ENCODE assay signal across 9 cellular contexts in genomic region chr16:24700549-24701392, GRCh38. TPM values are rescaled to one million over a fixed set of nuclear protein-coding genes. Genes with fewer than 3 reads are reported as not detected.
DNase-seq lines count a peak whose midpoint lies in the region; ATAC-seq, FAIRE-seq and TF ChIP-seq lines count a peak whose summit lies in the region.
"Had no signal": no experiment of that assay in that cellular context is flagged by ENCODE, and none has a peak within 500 bp of the region (broad histone marks: within the 10 kb centered on the region; RNA-seq: fewer than 3 reads in every experiment).

No MANE protein-coding gene starts in this region.

- peak overlapping the region; percentile 16 for H3K4me2 ChIP-seq in mammary epithelial cell (ENCODE audit: insufficient read depth, low read depth, low read length)

- H3K27ac Mint-ChIP-seq in naive thymus-derived CD4-positive, alpha-beta T cell = no peak overlapping the region
- H3K27ac Mint-ChIP-seq: B cell had no signal

- in situ Hi-C loops in mammary epithelial cell (cut with MboI; ENCODE audit: low sequenced_read_pairs in 2 of 2) = no loop called here

- H3K9me3 Mint-ChIP-seq in naive thymus-derived CD4-positive, alpha-beta T cell = peaks cover 0 to 4% (median 0%) of the 10 kb centered on the region in 11 donors

- H3K36me3 Mint-ChIP-seq in naive thymus-derived CD4-positive, alpha-beta T cell = no peaks in the 10 kb centered on the region

- no peaks in the 10 kb centered on the region for H3K36me3 ChIP-seq in mammary epithelial cell (ENCODE audit: insufficient read depth, low read length)
- H3K36me3 ChIP-seq in tibial nerve = no peaks in the 10 kb centered on the region
- H3K36me3 ChIP-seq in naive thymus-derived CD4-positive, alpha-beta T cell (ENCODE audit: control insufficient read depth in 2 of 3, insufficient read depth in 3 of 3, low read length in 3 of 3) = no peaks in the 10 kb centered on the region

- no peak for TF ChIP-seq POLR2A in tibial nerve (IDR thresholded peaks at IDR 0.05)

- dilution Hi-C loops in mammary epithelial cell (cut with HindIII; ENCODE audit: low sequenced_read_pairs) = no loop called here

- no peak for FAIRE-seq in D721Med (lab: Jason Lieb, UNC)

- peak; percentile 22 to 50 for TF ChIP-seq CTCF in mammary epithelial cell (conservative IDR thresholded peaks at IDR 0.05 in 1 of 2, IDR thresholded peaks at IDR 0.05 in 1 of 2; ENCODE audit: extremely low read depth in 1 of 2, insufficient read depth in 1 of 2, low read depth in 1 of 2, low read length in 2 of 2)
- TF ChIP-seq CTCF in tibial nerve (IDR thresholded peaks at IDR 0.05) = peak in 4 of 5 experiments; percentile 11 to 45 (median 34)
- TF ChIP-seq CTCF in D721Med (IDR thresholded peaks at IDR 0.05; ENCODE audit: insufficient read depth, missing control alignments) = no peak

- H3K79me2 ChIP-seq in mammary epithelial cell (ENCODE audit: insufficient read depth, low read length) = no peaks in the 10 kb centered on the region

- H3K27me3 ChIP-seq in mammary epithelial cell (ENCODE audit: insufficient read depth, low read length) = no peaks in the 10 kb centered on the region
- H3K27me3 ChIP-seq in tibial nerve = no peaks in the 10 kb centered on the region
- H3K27me3 ChIP-seq in naive thymus-derived CD4-positive, alpha-beta T cell (ENCODE audit: control insufficient read depth in 2 of 2, insufficient read depth in 2 of 2, low read length in 2 of 2) = no peaks in the 10 kb centered on the region

- WGBS in mammary epithelial cell (ENCODE audit: low coverage, missing lambda C conversion rate) = 61% methylated on average over 9 of the region's 11 CpGs
- 36 to 49% methylated on average over 11 of the region's 11 CpGs for WGBS in tibial nerve, 2 donors

- CTCF ChIA-PET in mammary epithelial cell (lab: Charles Lee; ENCODE audit: low non-redundant PET) = interaction anchor here (0.6 to 0.8 kb wide), 2 partner anchors 19 to 1379 kb away, joined by 6 to 13 read pairs; no protein-coding TSS in a partner anchor
- CTCF ChIA-PET in naive thymus-derived CD4-positive, alpha-beta T cell (lab: Charles Lee) = interaction anchor here (1.0 kb wide), 1 partner anchor 194 kb away, joined by 3 read pairs; no protein-coding TSS in a partner anchor

- H2AFZ ChIP-seq in mammary epithelial cell (ENCODE audit: low read depth, low read length) = peak overlapping the region; percentile 19

- H3K27ac ChIP-seq in mammary epithelial cell (ENCODE audit: insufficient read depth, low read depth, low read length) (peak overlapping the region; percentile 14), tibial nerve (peak overlapping the region; percentile 74 to 91 (median 83))
- H3K27ac ChIP-seq in naive thymus-derived CD4-positive, alpha-beta T cell (ENCODE audit: low read depth, low read length) = no peak overlapping the region

- intact Hi-C loops in mammary epithelial cell (cut with micrococcal nuclease) = loop anchor here (1.0 to 2.0 kb wide), 3 partner anchors 29 to 100 kb away; partner anchors contain the start of gene TNRC6A
- intact Hi-C loops in left colon (cut with DNase I, micrococcal nuclease) = no loop called here
- intact Hi-C loops in naive thymus-derived CD4-positive, alpha-beta T cell (cut with micrococcal nuclease) = no loop called here

- no peak overlapping the region for H3K9ac ChIP-seq in mammary epithelial cell (ENCODE audit: insufficient read depth, low read length)

- H3K4me3 ChIP-seq in mammary epithelial cell (replicated peaks in 1 of 3; ENCODE audit: insufficient read depth in 1 of 3, low read depth in 2 of 3, low read length in 3 of 3) (no peak overlapping the region), tibial nerve (no peak overlapping the region)
- H3K4me3 ChIP-seq in naive thymus-derived CD4-positive, alpha-beta T cell (ENCODE audit: low read length) = no peak overlapping the region

- H3K9me3 ChIP-seq in mammary epithelial cell (replicated peaks; ENCODE audit: insufficient read depth, low read length) = no peaks in the 10 kb centered on the region
- H3K9me3 ChIP-seq in tibial nerve = no peaks in the 10 kb centered on the region
- no peaks in the 10 kb centered on the region for H3K9me3 ChIP-seq in naive thymus-derived CD4-positive, alpha-beta T cell (ENCODE audit: control insufficient read depth in 2 of 3, low read length in 3 of 3)

- no peaks in the 10 kb centered on the region for H4K20me1 ChIP-seq in mammary epithelial cell (ENCODE audit: insufficient read depth, low read length)

- ATAC-seq in left colon = peak; percentile 57
- ATAC-seq in GM19463 (IDR thresholded peaks at IDR 0.05; ENCODE audit: unreplicated experiment) = no peak
- ATAC-seq in naive thymus-derived CD4-positive, alpha-beta T cell = no peak

- peak; percentile 90 to 98 for TF ChIP-seq EP300 in tibial nerve (IDR thresholded peaks at IDR 0.05)

- no peaks in the 10 kb centered on the region for H3K4me1 Mint-ChIP-seq in naive thymus-derived CD4-positive, alpha-beta T cell
- H3K4me1 Mint-ChIP-seq: B cell had no signal

- POLR2A ChIA-PET in naive thymus-derived CD4-positive, alpha-beta T cell (lab: Charles Lee) = no interaction called here

- no TSS peak for BruUV-seq in mammary epithelial cell (replicated peaks; lab: Mats Ljungman, UMichigan)

- H3K4me1 ChIP-seq in mammary epithelial cell (ENCODE audit: insufficient read depth, low read length) = peaks cover 16% of the 10 kb centered on the region
- peaks cover 0 to 35% (median 10%) of the 10 kb centered on the region in 4 donors for H3K4me1 ChIP-seq in tibial nerve
- no peaks in the 10 kb centered on the region for H3K4me1 ChIP-seq in naive thymus-derived CD4-positive, alpha-beta T cell (ENCODE audit: control insufficient read depth in 2 of 2, insufficient read depth in 2 of 2, low read length in 2 of 2)

- peak; percentile 7 for DNase-seq in NCI-H1105 treated with DMSO at 0.1 percent for 48 hours (lab: John Stamatoyannopoulos, UW)
- no peak for DNase-seq in NCI-H1105 (lab: John Stamatoyannopoulos, UW)
- peak; percentile 85 for DNase-seq in mammary epithelial cell
- DNase-seq in left colon = peak; percentile 18 to 62
- peak; percentile 60 to 95 for DNase-seq in tibial nerve (ENCODE audit: low spot score in 2 of 2)
- no peak for DNase-seq in D721Med (ENCODE audit: insufficient read length, low spot score)
- no peak for DNase-seq in naive thymus-derived CD4-positive, alpha-beta T cell

- H3K4me3 Mint-ChIP-seq in naive thymus-derived CD4-positive, alpha-beta T cell = no peak overlapping the region
- H3K4me3 Mint-ChIP-seq: B cell had no signal

- peaks cover 0 to 9% (median 5%) of the 10 kb centered on the region in 5 donors for H3K27me3 Mint-ChIP-seq in naive thymus-derived CD4-positive, alpha-beta T cell

RNA-seq across cellular contexts. Expression of gene TNRC6A, which starts 28.7 kb away (rescaled TPM):
- total RNA-seq in mammary epithelial cell (10 to 100 TPM; 21.3 to 36.9 TPM), left colon (10 to 100 TPM; 29.6 to 36.2 TPM), tibial nerve (10 to 100 TPM; 47.7 to 74.5 (median 59.6) TPM)
- 22.3 TPM for polyA plus RNA-seq in mammary epithelial cell
- polyA minus RNA-seq in mammary epithelial cell = 45.5 TPM
- 100 to 1,000 TPM in 1 of 5 experiments, 10 to 100 TPM in 4; 46.9 to 110 (median 77.8) TPM for total RNA-seq in naive thymus-derived CD4-positive, alpha-beta T cell
- 10 to 100 TPM; 13.4 to 19.8 TPM for polyA plus RNA-seq in naive thymus-derived CD4-positive, alpha-beta T cell

Comparison
In these comparisons a context has a peak if more than half of its experiments do, and no peak if none do; other contexts are left out.
1. DNase-seq: peak in NCI-H1105 treated with DMSO at 0.1 percent for 48 hours (single experiment), mammary epithelial cell (single experiment), left colon (2 of 2) and tibial nerve (2 of 2); none in NCI-H1105 (single experiment), D721Med (single experiment) and naive thymus-derived CD4-positive, alpha-beta T cell (0 of 9).